Comparison of ENCODE assay signal across 11 cellular contexts in the genomic region with DNA sequence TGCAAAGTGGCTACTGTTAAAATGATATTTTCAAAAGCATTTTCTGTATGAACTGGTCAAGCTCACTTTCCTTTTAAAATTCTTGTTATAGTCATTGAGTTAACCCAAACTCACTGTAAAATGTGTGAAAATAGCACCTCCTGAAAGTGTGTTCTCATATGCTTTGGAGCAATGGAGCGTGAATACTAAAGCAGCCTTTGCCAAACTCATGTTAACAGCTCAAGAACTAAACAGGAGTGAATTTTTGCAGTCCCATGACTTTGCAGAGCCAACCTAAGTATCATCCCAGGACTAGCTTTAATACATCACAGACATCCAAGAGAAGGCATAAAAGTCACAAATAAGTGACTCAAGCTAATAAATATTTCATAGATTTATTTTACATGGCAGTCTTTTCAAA. TPM values are rescaled to one million over a fixed set of nuclear protein-coding genes. Genes with fewer than 3 reads are reported as not detected.
DNase-seq lines count a peak whose midpoint lies in the region; ATAC-seq, FAIRE-seq and TF ChIP-seq lines count a peak whose summit lies in the region.
"Had no signal": no experiment of that assay in that cellular context is flagged by ENCODE, and none has a peak within 500 bp of the region (broad histone marks: within the 10 kb centered on the region; RNA-seq: fewer than 3 reads in every experiment).

No MANE protein-coding gene starts in this region.

- FAIRE-seq in urothelium cell line (lab: Jason Lieb, UNC), result no peak

- H3K4me1 ChIP-seq in BE2C (no peaks in the 10 kb centered on the region), OCI-LY7 (ENCODE audit: insufficient read depth, low read length, poor library complexity, severe bottlenecking) (peaks cover 58% of the 10 kb centered on the region)
- H3K4me1 ChIP-seq: adrenal gland had no signal

- peaks cover 4% of the 10 kb centered on the region; the same call in 1 of the 2 replicates for H3K36me3 ChIP-seq in BE2C
- H3K36me3 ChIP-seq in OCI-LY7 (ENCODE audit: insufficient read depth, low read length), result no peaks in the 10 kb centered on the region
- H3K36me3 ChIP-seq: adrenal gland had no signal

- no peaks in the 10 kb centered on the region for H3K9me2 ChIP-seq in OCI-LY7 (ENCODE audit: insufficient read depth, low read length)

- TF ChIP-seq CTCF in BE2C (IDR thresholded peaks at IDR 0.05; ENCODE audit: low read depth, low read length) (no peak), OCI-LY7 (conservative IDR thresholded peaks at IDR 0.05; ENCODE audit: low read length) (no peak), fibroblast of villous mesenchyme (IDR thresholded peaks at IDR 0.05; ENCODE audit: insufficient read depth, low read depth, low read length) (no peak)

- intact Hi-C loops in OCI-LY7 (cut with micrococcal nuclease; ENCODE audit: unreplicated experiment), result loop anchor here (5.0 kb wide), 1 partner anchor 148 kb away; no protein-coding TSS in a partner anchor

- ATAC-seq in GM18870 (IDR thresholded peaks at IDR 0.05; ENCODE audit: unreplicated experiment), result peak; percentile 38
- ATAC-seq in HG03460 (IDR thresholded peaks at IDR 0.05; ENCODE audit: unreplicated experiment), result no peak

- no peaks in the 10 kb centered on the region for H3K9me3 ChIP-seq in BE2C
- no peaks in the 10 kb centered on the region for H3K9me3 ChIP-seq in OCI-LY7 (ENCODE audit: low read length)
- H3K9me3 ChIP-seq: adrenal gland had no signal

- no TSS peak for BruUV-seq in OCI-LY7 (replicated peaks; lab: Mats Ljungman, UMichigan)

- H3K4me3 ChIP-seq in BE2C (ENCODE audit: low read depth, low read length) (peak overlapping the region; percentile 64), OCI-LY7 (ENCODE audit: low read depth, low read length, poor library complexity, severe bottlenecking) (peak overlapping the region; percentile 91), fibroblast of villous mesenchyme (ENCODE audit: low read depth, low read length) (peak overlapping the region; percentile 83)

- CTCF ChIA-PET in OCI-LY7 (lab: Charles Lee; ENCODE audit: unreplicated experiment), result interaction anchor here (1.1 kb wide), 1 partner anchor 86 kb away, joined by 3 read pairs; no protein-coding TSS in a partner anchor

- peak overlapping the region; percentile 91 for H3K4me2 ChIP-seq in OCI-LY7 (ENCODE audit: low read length)

- H3K27ac ChIP-seq in OCI-LY7 (ENCODE audit: low read depth, low read length, poor library complexity, severe bottlenecking), result no peak overlapping the region
- H3K27ac ChIP-seq: adrenal gland had no signal

- H2AFZ ChIP-seq in OCI-LY7 (ENCODE audit: low read length), result no peak overlapping the region

- H3K79me2 ChIP-seq in OCI-LY7 (ENCODE audit: insufficient read depth, low read depth, low read length), result peaks cover 63% of the 10 kb centered on the region

- no peaks in the 10 kb centered on the region for H3K27me3 ChIP-seq in BE2C
- H3K27me3 ChIP-seq: adrenal gland had no signal

- POLR2A ChIA-PET in OCI-LY7 (lab: Charles Lee), result interaction anchor here (2.3 kb wide), 1 partner anchor 26 kb away, joined by 6 read pairs; no protein-coding TSS in a partner anchor

- DNase-seq in BE2C, result no peak
- DNase-seq in OCI-LY7 (ENCODE audit: low spot score), result no peak
- peak; percentile 40 for DNase-seq in fibroblast of villous mesenchyme (ENCODE audit: low read depth)
- no peak for DNase-seq in AG08395 (ENCODE audit: low spot score)
- DNase-seq in activated gamma-delta T cell (lab: John Stamatoyannopoulos, UW), result no peak
- no peak for DNase-seq in urothelium cell line (ENCODE audit: low spot score)
- DNase-seq: adrenal gland, islet precursor cell, SHP77 had no signal

- H4K20me1 ChIP-seq in OCI-LY7 (ENCODE audit: insufficient read depth, low read length), result peaks cover 20% of the 10 kb centered on the region; the same call in 1 of the 2 replicates

RNA-seq across cellular contexts. Expression of gene AMMECR1, which starts 2.3 kb away (rescaled TPM):
- 6.8 TPM for polyA plus RNA-seq in BE2C (2012; ENCODE audit: insufficient read depth, insufficient read length, low read depth)
- 12.5 and 19.1 TPM in 2 replicates for total RNA-seq in OCI-LY7 (2014; rRNA removed; shearing (Covaris generic))
- 32.3 and 36.4 TPM in 2 replicates for total RNA-seq in OCI-LY7 (2022)
- total RNA-seq in fibroblast of villous mesenchyme, result 21.6 and 24.8 TPM in 2 replicates

RNA-seq across cellular contexts. Expression of gene RTL9, which starts 43.1 kb away (rescaled TPM):
- polyA plus RNA-seq in BE2C (2012; ENCODE audit: insufficient read depth, insufficient read length, low read depth), result 0.14 TPM
- total RNA-seq in OCI-LY7 (2014; rRNA removed; shearing (Covaris generic)), result not detected in 2 replicates
- not detected in 2 replicates for total RNA-seq in OCI-LY7 (2022)
- under 0.01 TPM in 2 replicates for total RNA-seq in fibroblast of villous mesenchyme
